Comparison of ENCODE assay signal across 9 cellular contexts in genomic region chr3:126524429-126524988, GRCh38. TPM values are rescaled to one million over a fixed set of nuclear protein-coding genes. Genes with fewer than 3 reads are reported as not detected.
A peak's percentile ranks its signal among the peaks of the same experiment; 100 is the strongest.
DNase-seq lines count a peak whose midpoint lies in the region; ATAC-seq and TF ChIP-seq lines count a peak whose summit lies in the region.
"Had no signal": no experiment of that assay in that cellular context is flagged by ENCODE, and none has a peak within 500 bp of the region (broad histone marks: within the 10 kb centered on the region; RNA-seq: fewer than 3 reads in every experiment).

No MANE protein-coding gene starts in this region.

- DNase-seq in activated naive CD4-positive, alpha-beta T cell treated with anti-CD3 and anti-CD28 coated beads for 36 hours = no peak
- DNase-seq in activated naive CD4-positive, alpha-beta T cell treated with Interleukin-2 at 50 U/mL for 16 hours = no peak
- peak; percentile 89 for DNase-seq in mesenteric fat pad (ENCODE audit: low spot score)
- DNase-seq in omental fat pad (ENCODE audit: low spot score) = no peak
- DNase-seq in T-helper 2 cell = no peak
- DNase-seq: midbrain had no signal

- no peaks in the 10 kb centered on the region for H3K4me1 ChIP-seq in urinary bladder (ENCODE audit: insufficient read depth)

- peak overlapping the region; percentile 28 for H3K4me3 ChIP-seq in urinary bladder (ENCODE audit: low read depth, low read length)

- H3K9me3 Mint-ChIP-seq in activated naive CD4-positive, alpha-beta T cell treated with anti-CD3 and anti-CD28 coated beads for 36 hours = no peaks in the 10 kb centered on the region
- H3K9me3 Mint-ChIP-seq in dendritic cell treated with granulocyte-macrophage colony-stimulating factor and Interleukin-4, amounts not matched to agents 40 ng/mL and 50 ng/mL, for 4 days = no peaks in the 10 kb centered on the region

- no peak overlapping the region for H3K27ac Mint-ChIP-seq in activated naive CD4-positive, alpha-beta T cell treated with anti-CD3 and anti-CD28 coated beads for 36 hours
- H3K27ac Mint-ChIP-seq in dendritic cell treated with granulocyte-macrophage colony-stimulating factor and Interleukin-4, amounts not matched to agents 40 ng/mL and 50 ng/mL, for 4 days = peak overlapping the region; percentile 97

- H3K4me3 Mint-ChIP-seq in activated naive CD4-positive, alpha-beta T cell treated with anti-CD3 and anti-CD28 coated beads for 36 hours = peak overlapping the region; percentile 9
- H3K4me3 Mint-ChIP-seq in dendritic cell treated with granulocyte-macrophage colony-stimulating factor and Interleukin-4, amounts not matched to agents 40 ng/mL and 50 ng/mL, for 4 days = peak overlapping the region; percentile 84

- TF ChIP-seq CTCF in omental fat pad (IDR thresholded peaks at IDR 0.05) = no peak

- no peaks in the 10 kb centered on the region for H3K4me1 Mint-ChIP-seq in activated naive CD4-positive, alpha-beta T cell treated with anti-CD3 and anti-CD28 coated beads for 36 hours (ENCODE audit: low read depth)
- peaks cover 66% of the 10 kb centered on the region for H3K4me1 Mint-ChIP-seq in dendritic cell treated with granulocyte-macrophage colony-stimulating factor and Interleukin-4, amounts not matched to agents 40 ng/mL and 50 ng/mL, for 4 days (ENCODE audit: low read depth)

- no peaks in the 10 kb centered on the region for H3K36me3 Mint-ChIP-seq in activated naive CD4-positive, alpha-beta T cell treated with anti-CD3 and anti-CD28 coated beads for 36 hours (ENCODE audit: low read depth)
- peaks cover 36% of the 10 kb centered on the region for H3K36me3 Mint-ChIP-seq in dendritic cell treated with granulocyte-macrophage colony-stimulating factor and Interleukin-4, amounts not matched to agents 40 ng/mL and 50 ng/mL, for 4 days (ENCODE audit: low read depth)

- intact Hi-C loops in activated naive CD4-positive, alpha-beta T cell treated with anti-CD3 and anti-CD28 coated beads for 36 hours (cut with micrococcal nuclease) = loop anchor here (2.0 kb wide), 1 partner anchor 130 kb away; the partner anchor contains the start of gene TXNRD3
- intact Hi-C loops in dendritic cell treated with granulocyte-macrophage colony-stimulating factor and Interleukin-4, amounts not matched to agents 40 ng/mL and 50 ng/mL, for 4 days (cut with micrococcal nuclease) = loop anchor here (5.0 to 10.0 kb wide), 4 partner anchors 93 to 1020 kb away; partner anchors contain the start of gene TXNRD3

- H3K36me3 ChIP-seq in urinary bladder (ENCODE audit: insufficient read depth) = no peaks in the 10 kb centered on the region

- CTCF ChIA-PET in activated naive CD4-positive, alpha-beta T cell treated with anti-CD3 and anti-CD28 coated beads for 36 hours (lab: Charles Lee) = no interaction called here

- WGBS in urinary bladder = 10% methylated on average over 31 of the region's 31 CpGs

- H3K27me3 Mint-ChIP-seq in activated naive CD4-positive, alpha-beta T cell treated with anti-CD3 and anti-CD28 coated beads for 36 hours (ENCODE audit: low read depth) = peaks cover 28% of the 10 kb centered on the region
- no peaks in the 10 kb centered on the region for H3K27me3 Mint-ChIP-seq in dendritic cell treated with granulocyte-macrophage colony-stimulating factor and Interleukin-4, amounts not matched to agents 40 ng/mL and 50 ng/mL, for 4 days

- no peak for ATAC-seq in omental fat pad (ENCODE audit: low FRiP score)
- ATAC-seq in HG02588 (IDR thresholded peaks at IDR 0.05; ENCODE audit: unreplicated experiment) = no peak

- H3K27ac ChIP-seq in urinary bladder (ENCODE audit: low read depth) = no peak overlapping the region

RNA-seq across cellular contexts. Expression of gene CHST13, which starts 0.6 kb away (rescaled TPM):
- not detected for total RNA-seq in activated naive CD4-positive, alpha-beta T cell treated with anti-CD3 and anti-CD28 coated beads for 36 hours
- total RNA-seq in mesenteric fat pad (2.3 TPM), urinary bladder (0.32 TPM), omental fat pad (1 to 10 TPM in 2 of 4 donors, under 1 TPM in 1, not detected in 1; 0.46 to 2.3 (median 1.7) TPM)
- 0.24 TPM for polyA plus RNA-seq in urinary bladder

RNA-seq across cellular contexts. Expression of gene UROC1, which starts 6.9 kb away (rescaled TPM):
- total RNA-seq in activated naive CD4-positive, alpha-beta T cell treated with anti-CD3 and anti-CD28 coated beads for 36 hours = not detected
- not detected for total RNA-seq in mesenteric fat pad
- total RNA-seq in urinary bladder = not detected
- polyA plus RNA-seq in urinary bladder = 0.03 TPM
- total RNA-seq in omental fat pad = not detected

RNA-seq across cellular contexts. Expression of gene C3orf22, which starts 34.2 kb away (rescaled TPM):
- not detected for total RNA-seq in activated naive CD4-positive, alpha-beta T cell treated with anti-CD3 and anti-CD28 coated beads for 36 hours
- total RNA-seq in mesenteric fat pad (not detected), urinary bladder (not detected), omental fat pad (not detected)
- polyA plus RNA-seq in urinary bladder = not detected

RNA-seq across cellular contexts. Expression of gene ZXDC, which starts 48.8 kb away (rescaled TPM):
- total RNA-seq in activated naive CD4-positive, alpha-beta T cell treated with anti-CD3 and anti-CD28 coated beads for 36 hours = 10 to 100 TPM; 23.9 TPM
- total RNA-seq in mesenteric fat pad = 29.4 TPM
- total RNA-seq in urinary bladder = 26.2 TPM
- 16.4 TPM for polyA plus RNA-seq in urinary bladder
- total RNA-seq in omental fat pad = 10 to 100 TPM; 22.7 to 47.0 (median 27.9) TPM
